In the genomic region with DNA sequence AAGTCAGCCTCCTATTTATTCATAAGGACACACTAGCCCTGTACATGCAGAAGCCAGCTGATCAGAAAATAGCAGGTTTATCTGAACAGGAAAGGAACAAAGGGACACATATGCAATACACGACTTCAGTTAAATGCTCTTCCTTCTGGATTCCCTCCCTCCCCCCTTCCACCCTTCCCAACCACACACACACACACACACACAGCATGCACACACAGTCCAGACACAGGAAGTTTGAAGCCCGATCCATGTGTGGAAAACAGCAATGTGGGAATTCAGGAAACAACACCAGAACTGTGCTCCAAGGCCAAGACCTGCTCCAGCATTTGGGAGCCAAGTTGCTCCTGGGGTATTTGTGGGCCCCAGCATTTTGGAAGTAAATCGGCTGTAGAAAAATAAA, we compare ENCODE assay signal across 14 cellular contexts. TPM values are rescaled to one million over a fixed set of nuclear protein-coding genes. Genes with fewer than 3 reads are reported as not detected.
A peak's percentile ranks its signal among the peaks of the same experiment; 100 is the strongest.
DNase-seq lines count a peak whose midpoint lies in the region; ATAC-seq and TF ChIP-seq lines count a peak whose summit lies in the region.
"Had no signal": no experiment of that assay in that cellular context is flagged by ENCODE, and none has a peak within 500 bp of the region (broad histone marks: within the 10 kb centered on the region; RNA-seq: fewer than 3 reads in every experiment).

No MANE protein-coding gene starts in this region.

- no peak for DNase-seq in SK-N-MC (ENCODE audit: low read depth, low spot score)
- peak; percentile 1 to 28 for DNase-seq in lung microvascular endothelial cell (ENCODE audit: low read depth in 2 of 2)
- no peak for DNase-seq in trophoblast cell
- DNase-seq in lower lobe of right lung: no peak
- no peak for DNase-seq in cortex of kidney (lab: John Stamatoyannopoulos, UW)
- DNase-seq in dorsolateral prefrontal cortex: no peak
- DNase-seq: BE2C; CD8-positive, alpha-beta T cell; MV-4-11; NCI-H146; NCI-H2107; NCI-H345 had no signal

- no peak overlapping the region for H4K12ac ChIP-seq in trophoblast cell (ENCODE audit: low read depth, low read length)

- no peaks in the 10 kb centered on the region for H3K79me2 ChIP-seq in trophoblast cell (ENCODE audit: control insufficient read depth, insufficient read depth, low read length, poor library complexity)

- H3K9me3 ChIP-seq in HEK293 (ENCODE audit: control insufficient read depth, insufficient read depth, low read depth, low read length) (no peaks in the 10 kb centered on the region), SK-N-MC (ENCODE audit: low read depth, low read length) (no peaks in the 10 kb centered on the region), trophoblast cell (ENCODE audit: insufficient read depth, low read depth, low read length) (no peaks in the 10 kb centered on the region), lower lobe of right lung (no peaks in the 10 kb centered on the region)
- H3K9me3 ChIP-seq: BE2C had no signal

- H2BK120ac ChIP-seq in trophoblast cell (ENCODE audit: insufficient read depth, low read length, poor library complexity): peak overlapping the region; percentile 80

- no peak overlapping the region for H3K4me3 ChIP-seq in HEK293 (ENCODE audit: low read depth, low read length)
- no peak overlapping the region for H3K4me3 ChIP-seq in SK-N-MC
- H3K4me3 ChIP-seq in trophoblast cell (ENCODE audit: low read depth, low read length): no peak overlapping the region
- no peak overlapping the region for H3K4me3 ChIP-seq in lower lobe of right lung
- no peak overlapping the region for H3K4me3 ChIP-seq in dorsolateral prefrontal cortex

- H4K91ac ChIP-seq in trophoblast cell (ENCODE audit: low read depth, low read length): no peak overlapping the region

- no peaks in the 10 kb centered on the region for H3K36me3 ChIP-seq in HEK293 (ENCODE audit: control insufficient read depth in 2 of 2, insufficient read depth in 1 of 2, low read length in 2 of 2)
- H3K36me3 ChIP-seq in SK-N-MC (ENCODE audit: insufficient read depth, low read length): no peaks in the 10 kb centered on the region
- H3K36me3 ChIP-seq in trophoblast cell (ENCODE audit: control insufficient read depth in 1 of 2, insufficient read depth in 2 of 2, low read length in 2 of 2): no peaks in the 10 kb centered on the region
- no peaks in the 10 kb centered on the region for H3K36me3 ChIP-seq in lower lobe of right lung
- H3K36me3 ChIP-seq: BE2C had no signal

- H3K27me3 ChIP-seq in trophoblast cell (ENCODE audit: insufficient read depth, low read length): no peaks in the 10 kb centered on the region
- no peaks in the 10 kb centered on the region for H3K27me3 ChIP-seq in lower lobe of right lung (ENCODE audit: low read depth)
- peaks cover 0 to 74% (median 24%) of the 10 kb centered on the region in 45 donors for H3K27me3 ChIP-seq in dorsolateral prefrontal cortex
- H3K27me3 ChIP-seq: BE2C had no signal

- peak overlapping the region; percentile 68 for H2BK5ac ChIP-seq in trophoblast cell (ENCODE audit: low read depth, low read length, poor library complexity)

- no peak overlapping the region for H3K4me2 ChIP-seq in trophoblast cell (ENCODE audit: low read length)

- TF ChIP-seq CTCF in HEK293 (tag by site-specific recombination; IDR thresholded peaks at IDR 0.05) (no peak), lower lobe of right lung (IDR thresholded peaks at IDR 0.05) (no peak), dorsolateral prefrontal cortex (IDR thresholded peaks at IDR 0.05 in 54 of 56, conservative IDR thresholded peaks at IDR 0.05 in 2 of 56; ENCODE audit: low read depth in 1 of 56, partially characterized antibody in 56 of 56) (no peak)

- H3K23ac ChIP-seq in trophoblast cell (ENCODE audit: low read length): no peak overlapping the region

- no peak overlapping the region for H3K14ac ChIP-seq in trophoblast cell (ENCODE audit: low read length)

- CTCF ChIA-PET in HEK293 (lab: Yijun Ruan, JAX): interaction anchor here (0.6 kb wide), 1 partner anchor 28 kb away, joined by 4 read pairs; no protein-coding TSS in a partner anchor

- no peak overlapping the region for H3K9ac ChIP-seq in SK-N-MC (ENCODE audit: insufficient read length)
- no peak overlapping the region for H3K9ac ChIP-seq in trophoblast cell (ENCODE audit: low read length)

- H3K27ac ChIP-seq in HEK293 (ENCODE audit: extremely low read depth, low read depth, low read length): peak overlapping the region; percentile 66
- peak overlapping the region; percentile 70 for H3K27ac ChIP-seq in SK-N-MC
- peak overlapping the region; percentile 65 for H3K27ac ChIP-seq in trophoblast cell (ENCODE audit: low read depth, low read length)
- H3K27ac ChIP-seq in lower lobe of right lung: no peak overlapping the region
- H3K27ac ChIP-seq in dorsolateral prefrontal cortex: no peak overlapping the region

- H2AK5ac ChIP-seq in trophoblast cell (ENCODE audit: low read length): no peak overlapping the region

- no peak overlapping the region for H3K4ac ChIP-seq in trophoblast cell (ENCODE audit: low read depth, low read length)

- H3K18ac ChIP-seq in trophoblast cell (ENCODE audit: low read length): no peak overlapping the region

- H2AFZ ChIP-seq in trophoblast cell (ENCODE audit: insufficient read depth, low read length, poor library complexity): no peak overlapping the region

- H3K79me1 ChIP-seq in trophoblast cell (ENCODE audit: low read length): peaks cover 11% of the 10 kb centered on the region

- H3K4me1 ChIP-seq in HEK293 (ENCODE audit: control insufficient read depth, insufficient read depth, low read length) (peaks cover 24% of the 10 kb centered on the region), trophoblast cell (ENCODE audit: control insufficient read depth in 1 of 2, insufficient read depth in 2 of 2, low read length in 2 of 2) (peaks cover 4 to 11% of the 10 kb centered on the region in 2 experiments), lower lobe of right lung (no peaks in the 10 kb centered on the region)
- H3K4me1 ChIP-seq: BE2C had no signal

- WGBS in trophoblast cell (ENCODE audit: extremely low coverage, insufficient coverage, insufficient read length): no CpG with 5 or more reads among the region's 3 CpGs

- POLR2A ChIA-PET in HEK293 (lab: Yijun Ruan, JAX): no interaction called here

- ATAC-seq in HG03280 (IDR thresholded peaks at IDR 0.05; ENCODE audit: unreplicated experiment): no peak
- ATAC-seq in lower lobe of right lung: no peak
- ATAC-seq: CD8-positive, alpha-beta T cell had no signal

- intact Hi-C loops in lower lobe of right lung (cut with DNase I): no loop called here
- intact Hi-C loops in dorsolateral prefrontal cortex (cut with DNase I): no loop called here

- H2BK12ac ChIP-seq in trophoblast cell (ENCODE audit: low read length): peak overlapping the region; percentile 71

- H4K8ac ChIP-seq in trophoblast cell (ENCODE audit: low read depth, low read length): no peak overlapping the region

TF ChIP-seq in HEK293, 187 proteins besides CTCF, POLR2A, EP300 and RAD21:
- TF ChIP-seq, protein P1, sequence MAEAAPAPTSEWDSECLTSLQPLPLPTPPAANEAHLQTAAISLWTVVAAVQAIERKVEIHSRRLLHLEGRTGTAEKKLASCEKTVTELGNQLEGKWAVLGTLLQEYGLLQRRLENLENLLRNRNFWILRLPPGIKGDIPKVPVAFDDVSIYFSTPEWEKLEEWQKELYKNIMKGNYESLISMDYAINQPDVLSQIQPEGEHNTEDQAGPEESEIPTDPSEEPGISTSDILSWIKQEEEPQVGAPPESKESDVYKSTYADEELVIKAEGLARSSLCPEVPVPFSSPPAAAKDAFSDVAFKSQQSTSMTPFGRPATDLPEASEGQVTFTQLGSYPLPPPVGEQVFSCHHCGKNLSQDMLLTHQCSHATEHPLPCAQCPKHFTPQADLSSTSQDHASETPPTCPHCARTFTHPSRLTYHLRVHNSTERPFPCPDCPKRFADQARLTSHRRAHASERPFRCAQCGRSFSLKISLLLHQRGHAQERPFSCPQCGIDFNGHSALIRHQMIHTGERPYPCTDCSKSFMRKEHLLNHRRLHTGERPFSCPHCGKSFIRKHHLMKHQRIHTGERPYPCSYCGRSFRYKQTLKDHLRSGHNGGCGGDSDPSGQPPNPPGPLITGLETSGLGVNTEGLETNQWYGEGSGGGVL (tag by site-specific recombination; IDR thresholded peaks at IDR 0.05): peak; percentile 46
- TF ChIP-seq ZNF341 (tag by site-specific recombination; IDR thresholded peaks at IDR 0.05; ENCODE audit: low read depth) (peak; percentile 85), ZSCAN4 (tag by site-specific recombination; IDR thresholded peaks at IDR 0.05) (peak; percentile 56), ZNF221 (tag by site-specific recombination; IDR thresholded peaks at IDR 0.05; ENCODE audit: borderline replicate concordance) (no peak), ZNF404 (tag by site-specific recombination; IDR thresholded peaks at IDR 0.05) (no peak)
TF ChIP-seq in HEK293: peak in this region for 3.

RNA-seq across cellular contexts. Expression of gene AMOT, which starts 5.5 kb away (rescaled TPM):
- total RNA-seq in lung microvascular endothelial cell (2.2 and 7.1 TPM in 2 replicates), lower lobe of right lung (12.4 TPM), dorsolateral prefrontal cortex (100 to 1,000 TPM in 12 of 120 experiments, 10 to 100 TPM in 108; 41.2 to 186 (median 76.8) TPM)
- 106 and 109 TPM in 2 replicates for polyA plus RNA-seq in trophoblast cell (2013)

Comparison
In these comparisons a context has a peak if more than half of its experiments do, and no peak if none do; other contexts are left out.
1. H3K27ac ChIP-seq: peak in HEK293 (single experiment), SK-N-MC (single experiment) and trophoblast cell (single experiment); none in lower lobe of right lung (single experiment) and dorsolateral prefrontal cortex (0 of 59).
2. DNase-seq: peak in lung microvascular endothelial cell (2 of 2); none in SK-N-MC (single experiment), trophoblast cell (0 of 2), lower lobe of right lung (single experiment), cortex of kidney (single experiment) and dorsolateral prefrontal cortex (0 of 10).